In the genomic region with DNA sequence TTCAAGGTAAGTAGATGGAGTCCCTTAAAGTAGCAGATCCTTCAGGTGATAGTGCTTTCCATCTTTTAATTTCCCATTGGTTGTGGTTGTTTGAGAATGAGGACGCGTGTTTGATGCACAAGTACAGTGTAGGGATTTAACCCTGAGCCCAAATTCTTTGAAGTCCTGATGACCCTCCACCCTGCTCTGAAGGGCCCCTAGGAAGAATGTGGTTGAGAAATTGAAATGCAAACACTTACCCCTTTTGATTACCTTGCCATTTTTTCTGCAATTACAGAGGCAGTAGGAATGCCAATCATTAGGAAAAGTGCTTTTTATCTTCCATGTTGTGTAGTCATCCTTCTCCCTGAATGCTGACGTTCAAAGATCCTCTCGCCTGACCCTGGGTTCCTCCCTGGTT, we compare ENCODE assay signal across 27 cellular contexts.
"Had no signal": no experiment of that assay in that cellular context is flagged by ENCODE, and none has a peak within 500 bp of the region (broad histone marks: within the 10 kb centered on the region; RNA-seq: fewer than 3 reads in every experiment).

No MANE protein-coding gene starts in this region.

- ATAC-seq: activated CD4-positive, alpha-beta T cell treated with anti-CD3 and anti-CD28 coated beads for 36 hours; activated naive CD4-positive, alpha-beta T cell treated with anti-CD3 and anti-CD28 coated beads, Interleukin-2, amount 50 U/mL, for 72 hours; activated T-cell treated with anti-CD3 and anti-CD28 coated beads, Interleukin-2, amount 50 U/mL, for 72 hours; esophagus mucosa; gastroesophageal sphincter had no signal

- H3K27ac Mint-ChIP-seq: activated CD4-positive, alpha-beta memory T cell treated with anti-CD3 and anti-CD28 coated beads, Interleukin-2, amount 10 ng/mL, durations not matched to agents 7 days and 5 days; activated CD4-positive, alpha-beta T cell treated with anti-CD3 and anti-CD28 coated beads for 36 hours; activated CD4-positive, alpha-beta T cell treated with anti-CD3 and anti-CD28 coated beads, Interleukin-2, amount 10 ng/mL, durations not matched to agents 24 days and 14 days; activated naive CD4-positive, alpha-beta T cell treated with anti-CD3 and anti-CD28 coated beads, Interleukin-2, amount 10 ng/mL, durations not matched to agents 7 days and 5 days; activated naive CD4-positive, alpha-beta T cell treated with anti-CD3 and anti-CD28 coated beads, Interleukin-2, amount 50 U/mL, for 72 hours; activated naive CD8-positive, alpha-beta T cell treated with anti-CD3 and anti-CD28 coated beads, Interleukin-2, amount 10 ng/mL, durations not matched to agents 7 days and 5 days; activated T-cell treated with anti-CD3 and anti-CD28 coated beads, Interleukin-2, amount 50 U/mL, for 24 hours; activated T-cell treated with anti-CD3 and anti-CD28 coated beads, Interleukin-2, amount 50 U/mL, for 72 hours; brain; dendritic cell treated with granulocyte-macrophage colony-stimulating factor and Interleukin-4, amounts not matched to agents 40 ng/mL and 50 ng/mL, for 4 days; endodermal cell had no signal

- H3K36me3 Mint-ChIP-seq: activated naive CD4-positive, alpha-beta T cell treated with anti-CD3 and anti-CD28 coated beads, Interleukin-2, amount 10 ng/mL, durations not matched to agents 7 days and 5 days; activated naive CD4-positive, alpha-beta T cell treated with anti-CD3 and anti-CD28 coated beads, Interleukin-2, amount 50 U/mL, for 72 hours; activated naive CD8-positive, alpha-beta T cell treated with anti-CD3 and anti-CD28 coated beads, Interleukin-2, amount 10 ng/mL, durations not matched to agents 7 days and 5 days; brain had no signal

- H3K4me3 Mint-ChIP-seq: activated CD4-positive, alpha-beta memory T cell treated with anti-CD3 and anti-CD28 coated beads, Interleukin-2, amount 10 ng/mL, durations not matched to agents 7 days and 5 days; activated CD4-positive, alpha-beta T cell treated with anti-CD3 and anti-CD28 coated beads for 36 hours; activated CD4-positive, alpha-beta T cell treated with anti-CD3 and anti-CD28 coated beads, Interleukin-2, amount 10 ng/mL, durations not matched to agents 24 days and 14 days; activated naive CD4-positive, alpha-beta T cell treated with anti-CD3 and anti-CD28 coated beads, Interleukin-2, amount 10 ng/mL, durations not matched to agents 7 days and 5 days; activated naive CD8-positive, alpha-beta T cell treated with anti-CD3 and anti-CD28 coated beads, Interleukin-2, amount 10 ng/mL, durations not matched to agents 7 days and 5 days; activated T-cell treated with anti-CD3 and anti-CD28 coated beads, Interleukin-2, amount 50 U/mL, for 24 hours; activated T-cell treated with anti-CD3 and anti-CD28 coated beads, Interleukin-2, amount 50 U/mL, for 72 hours; brain; central memory CD8-positive, alpha-beta T cell; dendritic cell treated with granulocyte-macrophage colony-stimulating factor and Interleukin-4, amounts not matched to agents 40 ng/mL and 50 ng/mL, for 4 days; endodermal cell had no signal

- DNase-seq: activated CD4-positive, alpha-beta memory T cell treated with anti-CD3 and anti-CD28 coated beads, Interleukin-2, amount 10 ng/mL, durations not matched to agents 7 days and 5 days; activated CD4-positive, alpha-beta T cell treated with anti-CD3 and anti-CD28 coated beads for 36 hours; activated CD4-positive, alpha-beta T cell treated with anti-CD3 and anti-CD28 coated beads, Interleukin-2, amount 10 ng/mL, durations not matched to agents 24 days and 14 days; activated CD4-positive, CD25-positive, alpha-beta regulatory T cell; activated CD4-positive, CD25-positive, alpha-beta regulatory T cell treated with anti-CD3 and anti-CD28 coated beads, Interleukin-2, amount 50 U/mL, for 72 hours; activated CD8-positive, alpha-beta memory T cell treated with anti-CD3 and anti-CD28 coated beads, Interleukin-2, amount 50 U/mL, for 48 hours; activated gamma-delta T cell; activated naive CD4-positive, alpha-beta T cell; activated naive CD4-positive, alpha-beta T cell treated with anti-CD3 and anti-CD28 coated beads, Interleukin-2, amount 10 ng/mL, durations not matched to agents 7 days and 5 days; activated naive CD8-positive, alpha-beta T cell treated with anti-CD3 and anti-CD28 coated beads, Interleukin-2, amount 10 ng/mL, durations not matched to agents 7 days and 5 days; activated T-cell treated with anti-CD3 and anti-CD28 coated beads for 4 hours; activated T-cell treated with anti-CD3 and anti-CD28 coated beads, Interleukin-2, amount 50 U/mL, for 24 hours; activated T-cell treated with anti-CD3 and anti-CD28 coated beads, Interleukin-2, amount 50 U/mL, for 72 hours; dorsolateral prefrontal cortex; effector memory CD4-positive, alpha-beta T cell; endodermal cell; foreskin fibroblast; T-helper 2 cell had no signal

- H3K27ac ChIP-seq: ascending aorta, breast epithelium, coronary artery, dorsolateral prefrontal cortex, gastroesophageal sphincter had no signal

- H3K36me3 ChIP-seq: ascending aorta, breast epithelium, gastroesophageal sphincter had no signal

- H3K9me3 ChIP-seq: ascending aorta, breast epithelium, gastroesophageal sphincter had no signal

- H3K27me3 ChIP-seq: ascending aorta, breast epithelium, gastroesophageal sphincter had no signal

- H3K4me1 Mint-ChIP-seq: activated CD4-positive, alpha-beta memory T cell treated with anti-CD3 and anti-CD28 coated beads, Interleukin-2, amount 10 ng/mL, durations not matched to agents 7 days and 5 days; activated CD4-positive, alpha-beta T cell treated with anti-CD3 and anti-CD28 coated beads for 36 hours; activated CD4-positive, alpha-beta T cell treated with anti-CD3 and anti-CD28 coated beads, Interleukin-2, amount 10 ng/mL, durations not matched to agents 24 days and 14 days; activated naive CD4-positive, alpha-beta T cell treated with anti-CD3 and anti-CD28 coated beads, Interleukin-2, amount 10 ng/mL, durations not matched to agents 7 days and 5 days; activated naive CD8-positive, alpha-beta T cell treated with anti-CD3 and anti-CD28 coated beads, Interleukin-2, amount 10 ng/mL, durations not matched to agents 7 days and 5 days; brain; central memory CD8-positive, alpha-beta T cell; endodermal cell had no signal

- H3K9me3 Mint-ChIP-seq: activated CD4-positive, alpha-beta memory T cell treated with anti-CD3 and anti-CD28 coated beads, Interleukin-2, amount 10 ng/mL, durations not matched to agents 7 days and 5 days; activated CD4-positive, alpha-beta T cell treated with anti-CD3 and anti-CD28 coated beads, Interleukin-2, amount 10 ng/mL, durations not matched to agents 24 days and 14 days; activated naive CD4-positive, alpha-beta T cell treated with anti-CD3 and anti-CD28 coated beads, Interleukin-2, amount 10 ng/mL, durations not matched to agents 7 days and 5 days; activated naive CD4-positive, alpha-beta T cell treated with anti-CD3 and anti-CD28 coated beads, Interleukin-2, amount 50 U/mL, for 72 hours; activated naive CD8-positive, alpha-beta T cell treated with anti-CD3 and anti-CD28 coated beads, Interleukin-2, amount 10 ng/mL, durations not matched to agents 7 days and 5 days; activated T-cell treated with anti-CD3 and anti-CD28 coated beads, Interleukin-2, amount 50 U/mL, for 24 hours; activated T-cell treated with anti-CD3 and anti-CD28 coated beads, Interleukin-2, amount 50 U/mL, for 72 hours; brain; central memory CD8-positive, alpha-beta T cell; dendritic cell treated with granulocyte-macrophage colony-stimulating factor and Interleukin-4, amounts not matched to agents 40 ng/mL and 50 ng/mL, for 4 days; endodermal cell had no signal

- H3K4me1 ChIP-seq: ascending aorta, breast epithelium, gastroesophageal sphincter had no signal

- H3K4me3 ChIP-seq: ascending aorta, breast epithelium, coronary artery, dorsolateral prefrontal cortex, gastroesophageal sphincter had no signal
